24 cellular contexts compared by ENCODE assay signal in the genomic region with DNA sequence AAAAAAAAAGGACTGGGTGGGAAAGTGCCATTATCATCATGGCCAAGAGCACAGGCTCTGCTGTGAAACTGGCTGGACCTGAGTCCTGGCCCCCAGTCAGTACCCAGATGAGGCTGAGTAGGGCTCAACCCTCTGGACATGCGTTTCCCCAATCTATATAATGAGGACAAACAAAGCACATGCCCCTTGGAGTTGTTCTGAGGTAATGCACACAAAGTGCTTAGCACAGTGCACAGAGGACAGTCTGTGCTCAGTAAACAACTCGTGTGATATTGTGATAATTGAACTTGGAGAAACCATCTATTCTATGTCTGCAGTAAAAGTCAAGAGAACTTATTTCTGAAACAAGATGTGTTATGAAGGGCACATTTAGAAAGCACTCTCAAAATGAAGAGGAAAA.
DNase-seq lines count a peak whose midpoint lies in the region; ATAC-seq and TF ChIP-seq lines count a peak whose summit lies in the region.
"Had no signal": no experiment of that assay in that cellular context is flagged by ENCODE, and none has a peak within 500 bp of the region (broad histone marks: within the 10 kb centered on the region; RNA-seq: fewer than 3 reads in every experiment).

No MANE protein-coding gene starts in this region.

- DNase-seq in DMS53 (lab: John Stamatoyannopoulos, UW) (peak; percentile 55), DMS53 treated with DMSO at 0.1 percent for 48 hours (lab: John Stamatoyannopoulos, UW; ENCODE audit: unreplicated experiment) (no peak), prostate gland (ENCODE audit: low spot score) (no peak), coronary artery (ENCODE audit: low spot score) (no peak), RKO (ENCODE audit: low spot score) (no peak)
- DNase-seq: 8988T; AML-193; Calu3; CD8-positive, alpha-beta memory T cell; DMS153; GDM1; H9; KG1; NCI-H1092 treated with DMSO at 0.1 percent for 48 hours; NCI-H1436 treated with DMSO at 0.1 percent for 48 hours; NCI-H2029 treated with DMSO at 0.1 percent for 48 hours; NCI-H2171; NCI-H345; NCI-H526; T-cell had no signal

- H3K27me3 ChIP-seq in prostate gland (replicated peaks; ENCODE audit: insufficient read depth) = no peaks in the 10 kb centered on the region

- no peak overlapping the region for H3K4me3 ChIP-seq in prostate gland
- no peak overlapping the region for H3K4me3 ChIP-seq in coronary artery

- no peak for ATAC-seq in GM21786 (IDR thresholded peaks at IDR 0.05; ENCODE audit: unreplicated experiment)
- ATAC-seq: T-cell had no signal

- WGBS in prostate gland = 27% methylated on average over 2 of the region's 2 CpGs

- no peaks in the 10 kb centered on the region for H3K9me3 ChIP-seq in prostate gland

- intact Hi-C loops in prostate gland (cut with DNase I) = loop anchor here (5.0 kb wide), 2 partner anchors 53 to 138 kb away; a partner anchor contains a TSS

- H3K4me1 ChIP-seq in prostate gland (replicated peaks) = peaks cover 4% of the 10 kb centered on the region

- peak; percentile 44 for TF ChIP-seq CTCF in C4-2B (conservative IDR thresholded peaks at IDR 0.05)
- TF ChIP-seq CTCF in VCaP (conservative IDR thresholded peaks at IDR 0.05) = no peak
- TF ChIP-seq CTCF in prostate gland (IDR thresholded peaks at IDR 0.05) = no peak
- TF ChIP-seq CTCF in coronary artery (IDR thresholded peaks at IDR 0.05) = no peak

- TF ChIP-seq POLR2A in prostate gland (IDR thresholded peaks at IDR 0.05) = no peak

- H3K36me3 ChIP-seq in prostate gland = no peaks in the 10 kb centered on the region

- peak overlapping the region; percentile 82 for H3K27ac ChIP-seq in C4-2B
- peak overlapping the region; percentile 75 for H3K27ac ChIP-seq in VCaP
- peak overlapping the region; percentile 66 to 76 for H3K27ac ChIP-seq in prostate gland
- no peak overlapping the region for H3K27ac ChIP-seq in coronary artery
- H3K27ac ChIP-seq: HL-60 had no signal

Comparison
In these comparisons a context has a peak if more than half of its experiments do, and no peak if none do; other contexts are left out.
1. H3K27ac ChIP-seq: peak in C4-2B (single experiment), VCaP (single experiment) and prostate gland (2 of 2); none in coronary artery (0 of 2).